Comparison of ENCODE assay signal across 8 cellular contexts in the genomic region with DNA sequence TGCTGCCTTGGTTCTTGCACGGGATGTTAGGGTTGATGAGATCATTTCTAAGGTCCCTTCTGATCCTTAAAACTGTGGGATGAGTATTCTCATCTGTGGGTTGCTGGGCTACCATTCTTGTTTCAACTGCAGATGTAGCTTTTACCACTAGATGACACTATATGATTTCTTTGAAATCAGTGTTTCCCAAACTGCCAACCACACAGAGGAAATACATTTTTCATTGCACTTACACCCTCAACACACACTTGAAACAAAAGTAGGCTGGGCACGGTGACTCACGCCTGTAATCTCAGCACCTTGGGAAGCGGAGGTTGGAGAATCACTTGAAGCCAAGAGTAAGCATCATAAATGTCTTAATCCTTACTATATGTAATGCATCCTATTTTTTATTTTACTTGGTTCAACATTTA. TPM values are rescaled to one million over a fixed set of nuclear protein-coding genes. Genes with fewer than 3 reads are reported as not detected.
DNase-seq lines count a peak whose midpoint lies in the region; ATAC-seq and TF ChIP-seq lines count a peak whose summit lies in the region.

No MANE protein-coding gene starts in this region.

- H3K4me1 ChIP-seq in esophagus squamous epithelium (peaks cover 0 to 10% (median 0%) of the 10 kb centered on the region in 3 donors), trophoblast cell (ENCODE audit: control insufficient read depth in 1 of 2, insufficient read depth in 2 of 2, low read length in 2 of 2) (peaks cover 2% of the 10 kb centered on the region in 2 experiments)

- 13% methylated on average over 4 of the region's 4 CpGs for WGBS in esophagus squamous epithelium, 2 donors
- no CpG with 5 or more reads among the region's 4 CpGs for WGBS in trophoblast cell (ENCODE audit: extremely low coverage, insufficient coverage, insufficient read length)

- H2BK5ac ChIP-seq in trophoblast cell (ENCODE audit: low read depth, low read length, poor library complexity), result no peak overlapping the region

- H2AFZ ChIP-seq in trophoblast cell (ENCODE audit: insufficient read depth, low read length, poor library complexity), result no peak overlapping the region

- no peaks in the 10 kb centered on the region for H3K27me3 ChIP-seq in esophagus squamous epithelium
- no peaks in the 10 kb centered on the region for H3K27me3 ChIP-seq in trophoblast cell (ENCODE audit: insufficient read depth, low read length)

- H2BK120ac ChIP-seq in trophoblast cell (ENCODE audit: insufficient read depth, low read length, poor library complexity), result no peak overlapping the region

- H3K14ac ChIP-seq in trophoblast cell (ENCODE audit: low read length), result no peak overlapping the region

- H3K23ac ChIP-seq in trophoblast cell (ENCODE audit: low read length), result no peak overlapping the region

- H2AK5ac ChIP-seq in trophoblast cell (ENCODE audit: low read length), result no peak overlapping the region

- H3K9me3 ChIP-seq in esophagus squamous epithelium (no peaks in the 10 kb centered on the region), trophoblast cell (ENCODE audit: insufficient read depth, low read depth, low read length) (no peaks in the 10 kb centered on the region)

- ATAC-seq in HG02938 (IDR thresholded peaks at IDR 0.05; ENCODE audit: unreplicated experiment), result no peak

- no peak overlapping the region for H3K4ac ChIP-seq in trophoblast cell (ENCODE audit: low read depth, low read length)

- H3K36me3 ChIP-seq in esophagus squamous epithelium, result peaks cover 0 to 50% (median 4%) of the 10 kb centered on the region in 3 donors
- peaks cover 4 to 5% of the 10 kb centered on the region in 2 experiments for H3K36me3 ChIP-seq in trophoblast cell (ENCODE audit: control insufficient read depth in 1 of 2, insufficient read depth in 2 of 2, low read length in 2 of 2)

- H3K4me3 ChIP-seq in LNCaP clone FGC (ENCODE audit: low read depth, low read length) (no peak overlapping the region), WI38 (ENCODE audit: low read depth, low read length) (no peak overlapping the region), esophagus squamous epithelium (no peak overlapping the region), trophoblast cell (ENCODE audit: low read depth, low read length) (no peak overlapping the region)

- no peak overlapping the region for H3K18ac ChIP-seq in trophoblast cell (ENCODE audit: low read length)

- H4K12ac ChIP-seq in trophoblast cell (ENCODE audit: low read depth, low read length), result no peak overlapping the region

- H4K8ac ChIP-seq in trophoblast cell (ENCODE audit: low read depth, low read length), result no peak overlapping the region

- no peak overlapping the region for H4K91ac ChIP-seq in trophoblast cell (ENCODE audit: low read depth, low read length)

- H2BK12ac ChIP-seq in trophoblast cell (ENCODE audit: low read length), result no peak overlapping the region

- H3K4me2 ChIP-seq in trophoblast cell (ENCODE audit: low read length), result no peak overlapping the region

- no peak for TF ChIP-seq POLR2A in esophagus squamous epithelium (IDR thresholded peaks at IDR 0.05)

- no peaks in the 10 kb centered on the region for H3K79me1 ChIP-seq in trophoblast cell (ENCODE audit: low read length)

- DNase-seq in Daoy (ENCODE audit: low read depth) (peak; percentile 87), LNCaP clone FGC (ENCODE audit: low read depth) (peak; percentile 22), esophagus squamous epithelium (lab: John Stamatoyannopoulos, UW) (no peak), trophoblast cell (peak; percentile 16 to 70), NCI-H2171 (lab: John Stamatoyannopoulos, UW) (no peak), OCI-M2 (lab: John Stamatoyannopoulos, UW; ENCODE audit: unreplicated experiment) (no peak)

- H3K9ac ChIP-seq in trophoblast cell (ENCODE audit: low read length), result no peak overlapping the region

- TF ChIP-seq CTCF in LNCaP clone FGC (IDR thresholded peaks at IDR 0.05; ENCODE audit: control insufficient read depth, extremely low read depth, insufficient read depth) (peak; percentile 80), WI38 (IDR thresholded peaks at IDR 0.05; ENCODE audit: low read depth, low read length) (peak; percentile 64), esophagus squamous epithelium (IDR thresholded peaks at IDR 0.05) (peak; percentile 19 to 73 (median 46))

- intact Hi-C loops in esophagus squamous epithelium (cut with DNase I), result no loop called here

- H3K27ac ChIP-seq in esophagus squamous epithelium (no peak overlapping the region), trophoblast cell (ENCODE audit: low read depth, low read length) (no peak overlapping the region)

- peaks cover 1% of the 10 kb centered on the region for H3K79me2 ChIP-seq in trophoblast cell (ENCODE audit: control insufficient read depth, insufficient read depth, low read length, poor library complexity)

RNA-seq across cellular contexts. Expression of a gene that starts 15.3 kb away (rescaled TPM):
- total RNA-seq in Daoy (2014; rRNA removed; shearing (Covaris generic)), result 39.3 and 49.2 TPM in 2 replicates
- 10 to 100 TPM; 20.4 to 35.5 (median 22.6) TPM for total RNA-seq in esophagus squamous epithelium
- polyA plus RNA-seq in trophoblast cell (2013), result 63.4 and 67.6 TPM in 2 replicates

Comparison
In these comparisons a context has a peak if more than half of its experiments do, and no peak if none do; other contexts are left out.
1. DNase-seq: peak in Daoy (single experiment), LNCaP clone FGC (single experiment) and trophoblast cell (2 of 2); none in esophagus squamous epithelium (single experiment), NCI-H2171 (single experiment) and OCI-M2 (single experiment).
2. Peak in every context shown above with its lines, with median percentiles within 50 percentile points of each other: CTCF ChIP-seq.